In genomic region chr20:57109151-57109953, GRCh38 we compare ENCODE assay signal across 25 cellular contexts.
DNase-seq lines count a peak whose midpoint lies in the region; ATAC-seq and TF ChIP-seq lines count a peak whose summit lies in the region.
"Had no signal": no experiment of that assay in that cellular context is flagged by ENCODE, and none has a peak within 500 bp of the region (broad histone marks: within the 10 kb centered on the region; RNA-seq: fewer than 3 reads in every experiment).

No MANE protein-coding gene starts in this region.

- H3K4me2 ChIP-seq in neuronal stem cell (ENCODE audit: insufficient read depth, low read length, poor library complexity, severe bottlenecking), result no peak overlapping the region
- no peak overlapping the region for H3K4me2 ChIP-seq in osteoblast (ENCODE audit: insufficient read depth, low read length)

- H3K27ac ChIP-seq in gastroesophageal sphincter (peak overlapping the region in 3 of 4 donors; percentile 31 to 38 (median 31)), neuronal stem cell (replicated peaks; ENCODE audit: low read length) (no peak overlapping the region), osteoblast (ENCODE audit: low read depth, low read length) (no peak overlapping the region)
- H3K27ac ChIP-seq: parathyroid adenoma, skin epidermis, thyroid gland had no signal

- WGBS in gastroesophageal sphincter (ENCODE audit: low coverage in 1 of 2), 2 donors, result 53 to 60% methylated on average over 5 to 6 of the region's 20 CpGs
- no CpG with 5 or more reads among the region's 20 CpGs for WGBS in neuronal stem cell (ENCODE audit: extremely low coverage in 2 of 2, insufficient read length in 2 of 2, insufficient replicate concordance in 1 of 2), 2 donors

- H3K4ac ChIP-seq in neuronal stem cell (ENCODE audit: low read length), result no peak overlapping the region

- ATAC-seq in left ventricle myocardium superior, result peak; percentile 40
- ATAC-seq in gastroesophageal sphincter, result peak; percentile 55
- ATAC-seq: activated T-cell treated with anti-CD3 and anti-CD28 coated beads, Interleukin-2, amount 50 U/mL, for 72 hours; T-cell had no signal

- TF ChIP-seq EP300 in gastroesophageal sphincter (IDR thresholded peaks at IDR 0.05), result no peak

- H3K9ac ChIP-seq in neuronal stem cell (ENCODE audit: low read depth, low read length, poor library complexity), result no peak overlapping the region
- H3K9ac ChIP-seq: parathyroid adenoma had no signal

- peaks cover 45% of the 10 kb centered on the region for H3K27me3 ChIP-seq in gastroesophageal sphincter
- no peaks in the 10 kb centered on the region for H3K27me3 ChIP-seq in neuronal stem cell (ENCODE audit: control insufficient read depth in 3 of 3, insufficient read depth in 3 of 3, low read depth in 1 of 3, low read length in 3 of 3)
- no peaks in the 10 kb centered on the region for H3K27me3 ChIP-seq in osteoblast (ENCODE audit: insufficient read depth, low read length)
- H3K27me3 ChIP-seq: thyroid gland had no signal

- no peak overlapping the region for H2BK12ac ChIP-seq in neuronal stem cell (ENCODE audit: low read length)

- H2BK5ac ChIP-seq in neuronal stem cell (ENCODE audit: low read length), result no peak overlapping the region

- no peak overlapping the region for H3K23ac ChIP-seq in neuronal stem cell (ENCODE audit: low read depth, low read length, poor library complexity)

- H2BK15ac ChIP-seq in neuronal stem cell (ENCODE audit: low read length), result peak overlapping the region; percentile 19

- peaks cover 1% of the 10 kb centered on the region for H3K79me1 ChIP-seq in neuronal stem cell (ENCODE audit: low read depth, low read length)

- H3K4me3 ChIP-seq in gastroesophageal sphincter (no peak overlapping the region), neuronal stem cell (ENCODE audit: low read length in 2 of 2) (no peak overlapping the region), osteoblast (ENCODE audit: insufficient read depth, low read length) (no peak overlapping the region)
- H3K4me3 ChIP-seq: thyroid gland had no signal

- no peak for TF ChIP-seq CTCF in gastroesophageal sphincter (IDR thresholded peaks at IDR 0.05)
- TF ChIP-seq CTCF in osteoblast (IDR thresholded peaks at IDR 0.05; ENCODE audit: extremely low read depth, low read depth, low read length), result no peak

- H3K4me1 ChIP-seq in gastroesophageal sphincter, result peaks cover 0 to 10% (median 0%) of the 10 kb centered on the region in 3 donors
- peaks cover 0 to 6% of the 10 kb centered on the region in 2 donors for H3K4me1 ChIP-seq in neuronal stem cell (ENCODE audit: control insufficient read depth in 2 of 2, insufficient read depth in 1 of 2, low read depth in 1 of 2, low read length in 2 of 2)
- H3K4me1 ChIP-seq in osteoblast (ENCODE audit: insufficient read depth, low read length), result no peaks in the 10 kb centered on the region
- H3K4me1 ChIP-seq: parathyroid adenoma had no signal

- H4K8ac ChIP-seq in neuronal stem cell (ENCODE audit: low read depth, low read length), result no peak overlapping the region

- H3K14ac ChIP-seq in neuronal stem cell (ENCODE audit: low read length), result no peak overlapping the region

- no peaks in the 10 kb centered on the region for H4K20me1 ChIP-seq in osteoblast (ENCODE audit: insufficient read depth, low read length)

- H3K36me3 ChIP-seq in gastroesophageal sphincter (no peaks in the 10 kb centered on the region), neuronal stem cell (replicated peaks in 1 of 2; ENCODE audit: control insufficient read depth in 2 of 2, insufficient read depth in 2 of 2, low read length in 2 of 2) (no peaks in the 10 kb centered on the region), osteoblast (ENCODE audit: insufficient read depth, low read length) (no peaks in the 10 kb centered on the region)
- H3K36me3 ChIP-seq: thyroid gland had no signal

- no peak overlapping the region for H4K91ac ChIP-seq in neuronal stem cell (ENCODE audit: low read depth, low read length, poor library complexity)

- H3K79me2 ChIP-seq in osteoblast (ENCODE audit: insufficient read depth, low read length), result no peaks in the 10 kb centered on the region
- H3K79me2 ChIP-seq: parathyroid adenoma had no signal

- intact Hi-C loops in left ventricle myocardium superior (cut with micrococcal nuclease), result no loop called here
- intact Hi-C loops in cardiac septum (cut with DNase I), result no loop called here

- H2BK120ac ChIP-seq in neuronal stem cell (ENCODE audit: low read depth, low read length), result no peak overlapping the region

- H2AFZ ChIP-seq in neuronal stem cell (ENCODE audit: low read length), result peak overlapping the region; percentile 30
- no peak overlapping the region for H2AFZ ChIP-seq in osteoblast (ENCODE audit: low read length)
- H2AFZ ChIP-seq: parathyroid adenoma had no signal

- DNase-seq in left ventricle myocardium superior (no peak), cardiac septum (ENCODE audit: low spot score) (no peak), neuronal stem cell (ENCODE audit: low spot score) (no peak), 8988T (no peak), osteoblast (ENCODE audit: insufficient read length, low spot score, missing footprints) (no peak), NCI-H524 (lab: John Stamatoyannopoulos, UW) (no peak)
- DNase-seq in activated CD4-positive, alpha-beta T cell treated with anti-CD3 and anti-CD28 coated beads for 1 hour, result no peak
- DNase-seq: activated CD4-positive, alpha-beta T cell treated with anti-CD3 and anti-CD28 coated beads for 48 hours; activated naive CD4-positive, alpha-beta T cell treated with anti-CD3 and anti-CD28 coated beads, Interleukin-2, amount 10 ng/mL, durations not matched to agents 7 days and 5 days; activated T-cell treated with anti-CD3 and anti-CD28 coated beads, Interleukin-2, amount 50 U/mL, for 72 hours; DMS53; foreskin fibroblast; HCEC 1CT; immature natural killer cell; Kasumi-1; naive B cell; NCI-H1694 treated with DMSO at 0.1 percent for 48 hours; NCI-H774; SHP77; stimulated activated naive CD4-positive, alpha-beta T cell; T-cell; thyroid gland had no signal

- no peak overlapping the region for H2AK5ac ChIP-seq in neuronal stem cell (ENCODE audit: low read depth, low read length)

- H3K18ac ChIP-seq in neuronal stem cell (ENCODE audit: low read length), result peak overlapping the region; percentile 66

- no peak for TF ChIP-seq POLR2A in gastroesophageal sphincter (IDR thresholded peaks at IDR 0.05)

- H3K9me3 ChIP-seq in gastroesophageal sphincter (no peaks in the 10 kb centered on the region), neuronal stem cell (replicated peaks in 1 of 2; ENCODE audit: control insufficient read depth in 2 of 2, insufficient read depth in 1 of 2, low read depth in 1 of 2, low read length in 2 of 2) (no peaks in the 10 kb centered on the region), osteoblast (ENCODE audit: low read depth, low read length) (no peaks in the 10 kb centered on the region)
- H3K9me3 ChIP-seq: thyroid gland had no signal

Comparison
In these comparisons a context has a peak if more than half of its experiments do, and no peak if none do; other contexts are left out.
1. H3K27ac ChIP-seq: peak in gastroesophageal sphincter (3 of 4); none in neuronal stem cell (single experiment) and osteoblast (single experiment).